ENCODE assay signal across 32 cellular contexts in the genomic region with DNA sequence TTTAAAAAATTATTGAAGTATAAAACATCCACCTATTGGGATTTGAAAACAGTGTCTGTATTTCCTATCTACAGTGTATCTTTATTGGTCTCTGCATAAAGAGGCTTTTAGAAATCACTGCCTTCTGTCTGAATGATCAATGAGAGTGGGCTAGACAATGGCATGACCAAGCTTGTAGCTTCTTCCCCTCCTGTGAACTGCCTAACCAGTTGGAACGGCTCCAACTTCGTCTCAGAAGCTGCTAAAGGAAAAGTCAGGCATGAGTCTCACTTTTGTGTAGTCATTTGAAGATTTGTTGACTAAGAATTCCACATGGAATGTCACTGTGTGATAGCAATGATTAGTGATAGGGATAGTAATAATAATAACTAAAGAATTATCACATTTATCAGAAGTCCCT.
A peak's percentile ranks its signal among the peaks of the same experiment; 100 is the strongest.
DNase-seq lines count a peak whose midpoint lies in the region; TF ChIP-seq lines count a peak whose summit lies in the region.
"Had no signal": no experiment of that assay in that cellular context is flagged by ENCODE, and none has a peak within 500 bp of the region (broad histone marks: within the 10 kb centered on the region; RNA-seq: fewer than 3 reads in every experiment).

No MANE protein-coding gene starts in this region.

- in situ Hi-C loops in mammary epithelial cell (cut with MboI; ENCODE audit: low sequenced_read_pairs in 2 of 2), result no loop called here

- TF ChIP-seq CTCF in mammary epithelial cell (conservative IDR thresholded peaks at IDR 0.05 in 1 of 2, IDR thresholded peaks at IDR 0.05 in 1 of 2; ENCODE audit: extremely low read depth in 1 of 2, insufficient read depth in 1 of 2, low read depth in 1 of 2, low read length in 2 of 2) (no peak), neural progenitor cell (IDR thresholded peaks at IDR 0.05) (no peak)

- no peaks in the 10 kb centered on the region for H3K79me2 ChIP-seq in mammary epithelial cell (ENCODE audit: insufficient read depth, low read length)
- H3K79me2 ChIP-seq in neural progenitor cell (ENCODE audit: low read depth), result no peaks in the 10 kb centered on the region

- BruUV-seq in mammary epithelial cell (replicated peaks; lab: Mats Ljungman, UMichigan), result no TSS peak

- dilution Hi-C loops in mammary epithelial cell (cut with HindIII; ENCODE audit: low sequenced_read_pairs), result no loop called here

- no peaks in the 10 kb centered on the region for H3K36me3 Mint-ChIP-seq in neural progenitor cell
- no peaks in the 10 kb centered on the region for H3K36me3 Mint-ChIP-seq in activated CD4-positive, alpha-beta T cell treated with anti-CD3 and anti-CD28 coated beads, Interleukin-2, amount 10 ng/mL, durations not matched to agents 7 days and 5 days (ENCODE audit: low read depth)
- H3K36me3 Mint-ChIP-seq: CD14-positive monocyte; naive thymus-derived CD8-positive, alpha-beta T cell had no signal

- WGBS in mammary epithelial cell (ENCODE audit: low coverage, missing lambda C conversion rate), result 0% methylated on average over 2 of the region's 2 CpGs

- H3K27me3 ChIP-seq in mammary epithelial cell (ENCODE audit: insufficient read depth, low read length) (no peaks in the 10 kb centered on the region), neural progenitor cell (peaks cover 11% of the 10 kb centered on the region)
- H3K27me3 ChIP-seq: body of pancreas, esophagus muscularis mucosa, tibial artery had no signal

- H3K4me2 ChIP-seq in mammary epithelial cell (ENCODE audit: insufficient read depth, low read depth, low read length), result peak overlapping the region; percentile 65
- no peak overlapping the region for H3K4me2 ChIP-seq in neural progenitor cell
- H3K4me2 ChIP-seq: KMS-11 had no signal

- POLR2A ChIA-PET in activated CD4-positive, alpha-beta T cell treated with anti-CD3 and anti-CD28 coated beads, Interleukin-2, amount 10 ng/mL, durations not matched to agents 7 days and 5 days (lab: Charles Lee), result no interaction called here

- no peaks in the 10 kb centered on the region for H3F3A ChIP-seq in neural progenitor cell (ENCODE audit: low read depth)

- no peak overlapping the region for H3K27ac Mint-ChIP-seq in neural progenitor cell
- H3K27ac Mint-ChIP-seq in activated CD4-positive, alpha-beta T cell treated with anti-CD3 and anti-CD28 coated beads, Interleukin-2, amount 10 ng/mL, durations not matched to agents 7 days and 5 days, result no peak overlapping the region
- H3K27ac Mint-ChIP-seq: activated CD8-positive, alpha-beta T cell treated with anti-CD3 and anti-CD28 coated beads, Interleukin-2, amount 10 ng/mL, durations not matched to agents 7 days and 5 days; activated T-helper 17 cell treated with anti-CD3 and anti-CD28 coated beads, Interleukin-2, amount 50 U/mL, for 72 hours; CD14-positive monocyte; endodermal cell; H9; naive thymus-derived CD8-positive, alpha-beta T cell had no signal

- DNase-seq in NCI-H1105 treated with DMSO at 0.1 percent for 48 hours (lab: John Stamatoyannopoulos, UW) (peak; percentile 21), NCI-H1105 (lab: John Stamatoyannopoulos, UW) (no peak), NCI-H345 treated with DMSO at 0.1 percent for 48 hours (lab: John Stamatoyannopoulos, UW; ENCODE audit: unreplicated experiment) (peak; percentile 27), mammary epithelial cell (peak; percentile 76), neural progenitor cell (ENCODE audit: low spot score) (peak; percentile 24), SHP77 treated with DMSO at 0.1 percent for 48 hours (lab: John Stamatoyannopoulos, UW) (no peak), OCI-M2 (lab: John Stamatoyannopoulos, UW; ENCODE audit: unreplicated experiment) (no peak)
- no peak for DNase-seq in activated CD4-positive, alpha-beta T cell treated with anti-CD3 and anti-CD28 coated beads, Interleukin-2, amount 10 ng/mL, durations not matched to agents 7 days and 5 days
- DNase-seq: 8988T; activated CD8-positive, alpha-beta T cell treated with anti-CD3 and anti-CD28 coated beads, Interleukin-2, amount 10 ng/mL, durations not matched to agents 7 days and 5 days; activated naive CD4-positive, alpha-beta T cell treated with anti-CD3 and anti-CD28 coated beads, Interleukin-2, amount 50 U/mL, for 16 hours; body of pancreas; Calu3; cerebellar nuclear complex; dermis blood vessel endothelial cell; DND-41; endodermal cell; H9; lower lobe of right lung; MM.1S; naive thymus-derived CD8-positive, alpha-beta T cell; NCI-H1417 treated with DMSO at 0.1 percent for 48 hours; NCI-H2081; SIG-M5; stimulated activated CD4-positive, alpha-beta T cell treated with anti-CD3 and anti-CD28 coated beads, Interleukin-4, amount 100 ng/mL, for 1 hour; SW 1271; tibial artery had no signal

- CTCF ChIA-PET in mammary epithelial cell (lab: Charles Lee; ENCODE audit: low non-redundant PET), result no interaction called here
- CTCF ChIA-PET in activated CD4-positive, alpha-beta T cell treated with anti-CD3 and anti-CD28 coated beads, Interleukin-2, amount 10 ng/mL, durations not matched to agents 7 days and 5 days (lab: Charles Lee), result no interaction called here

- no peak overlapping the region for H3K4me3 Mint-ChIP-seq in neural progenitor cell
- no peak overlapping the region for H3K4me3 Mint-ChIP-seq in activated CD4-positive, alpha-beta T cell treated with anti-CD3 and anti-CD28 coated beads, Interleukin-2, amount 10 ng/mL, durations not matched to agents 7 days and 5 days
- H3K4me3 Mint-ChIP-seq: activated CD8-positive, alpha-beta T cell treated with anti-CD3 and anti-CD28 coated beads, Interleukin-2, amount 10 ng/mL, durations not matched to agents 7 days and 5 days; activated T-helper 17 cell treated with anti-CD3 and anti-CD28 coated beads, Interleukin-2, amount 50 U/mL, for 72 hours; CD14-positive monocyte; endodermal cell; H9; naive thymus-derived CD8-positive, alpha-beta T cell had no signal

- H2AFZ ChIP-seq in mammary epithelial cell (ENCODE audit: low read depth, low read length), result no peak overlapping the region
- H2AFZ ChIP-seq in neural progenitor cell (replicated peaks), result no peak overlapping the region

- H4K20me1 ChIP-seq in mammary epithelial cell (ENCODE audit: insufficient read depth, low read length) (no peaks in the 10 kb centered on the region), neural progenitor cell (ENCODE audit: low read depth) (no peaks in the 10 kb centered on the region)

- H3K9me3 Mint-ChIP-seq in neural progenitor cell, result peaks cover 7% of the 10 kb centered on the region
- no peaks in the 10 kb centered on the region for H3K9me3 Mint-ChIP-seq in activated CD4-positive, alpha-beta T cell treated with anti-CD3 and anti-CD28 coated beads, Interleukin-2, amount 10 ng/mL, durations not matched to agents 7 days and 5 days
- H3K9me3 Mint-ChIP-seq: activated T-helper 17 cell treated with anti-CD3 and anti-CD28 coated beads, Interleukin-2, amount 50 U/mL, for 72 hours; CD14-positive monocyte; endodermal cell; H9; naive thymus-derived CD8-positive, alpha-beta T cell had no signal

- H3K9ac ChIP-seq in mammary epithelial cell (ENCODE audit: insufficient read depth, low read length) (no peak overlapping the region), neural progenitor cell (no peak overlapping the region)
- H3K9ac ChIP-seq: KMS-11 had no signal

- intact Hi-C loops in mammary epithelial cell (cut with micrococcal nuclease), result no loop called here

- H3K36me3 ChIP-seq in mammary epithelial cell (ENCODE audit: insufficient read depth, low read length) (no peaks in the 10 kb centered on the region), neural progenitor cell (no peaks in the 10 kb centered on the region)
- H3K36me3 ChIP-seq: esophagus muscularis mucosa, lower lobe of right lung, tibial artery had no signal

- peaks cover 9% of the 10 kb centered on the region for H3K4me1 Mint-ChIP-seq in neural progenitor cell
- H3K4me1 Mint-ChIP-seq in activated CD4-positive, alpha-beta T cell treated with anti-CD3 and anti-CD28 coated beads, Interleukin-2, amount 10 ng/mL, durations not matched to agents 7 days and 5 days, result no peaks in the 10 kb centered on the region
- H3K4me1 Mint-ChIP-seq: activated T-helper 17 cell treated with anti-CD3 and anti-CD28 coated beads, Interleukin-2, amount 50 U/mL, for 72 hours; CD14-positive monocyte; endodermal cell; H9; naive thymus-derived CD8-positive, alpha-beta T cell had no signal

- H3K4me3 ChIP-seq in mammary epithelial cell (replicated peaks in 1 of 3; ENCODE audit: insufficient read depth in 1 of 3, low read depth in 2 of 3, low read length in 3 of 3), result no peak overlapping the region
- no peak overlapping the region for H3K4me3 ChIP-seq in neural progenitor cell
- H3K4me3 ChIP-seq: body of pancreas, esophagus muscularis mucosa, lower lobe of right lung, tibial artery had no signal

- no peak overlapping the region for H3K27ac ChIP-seq in mammary epithelial cell (ENCODE audit: insufficient read depth, low read depth, low read length)
- no peak overlapping the region for H3K27ac ChIP-seq in neural progenitor cell
- H3K27ac ChIP-seq: body of pancreas, esophagus muscularis mucosa, HL-60, KMS-11, lower lobe of right lung, tibial artery had no signal

- H3K4me1 ChIP-seq in mammary epithelial cell (ENCODE audit: insufficient read depth, low read length), result peaks cover 5% of the 10 kb centered on the region
- no peaks in the 10 kb centered on the region for H3K4me1 ChIP-seq in neural progenitor cell
- H3K4me1 ChIP-seq: body of pancreas, esophagus muscularis mucosa, lower lobe of right lung, tibial artery had no signal

- H3K9me3 ChIP-seq in mammary epithelial cell (replicated peaks; ENCODE audit: insufficient read depth, low read length), result no peaks in the 10 kb centered on the region
- H3K9me3 ChIP-seq in neural progenitor cell (ENCODE audit: low read depth), result no peaks in the 10 kb centered on the region
- H3K9me3 ChIP-seq: body of pancreas, esophagus muscularis mucosa, lower lobe of right lung, tibial artery had no signal

- peaks cover 6% of the 10 kb centered on the region for H3K27me3 Mint-ChIP-seq in neural progenitor cell (ENCODE audit: insufficient read depth, low read depth)
- H3K27me3 Mint-ChIP-seq in activated CD4-positive, alpha-beta T cell treated with anti-CD3 and anti-CD28 coated beads, Interleukin-2, amount 10 ng/mL, durations not matched to agents 7 days and 5 days, result peaks cover 27% of the 10 kb centered on the region

Comparison
In these comparisons a context has a peak if more than half of its experiments do, and no peak if none do; other contexts are left out.
1. DNase-seq: peak in NCI-H1105 treated with DMSO at 0.1 percent for 48 hours (single experiment), NCI-H345 treated with DMSO at 0.1 percent for 48 hours (single experiment), mammary epithelial cell (single experiment) and neural progenitor cell (single experiment); none in NCI-H1105 (single experiment), SHP77 treated with DMSO at 0.1 percent for 48 hours (single experiment), activated CD4-positive, alpha-beta T cell treated with anti-CD3 and anti-CD28 coated beads, Interleukin-2, amount 10 ng/mL, durations not matched to agents 7 days and 5 days (single experiment) and OCI-M2 (single experiment).